8 cellular contexts compared by ENCODE assay signal in genomic region chr15:61835476-61836106, GRCh38.
DNase-seq lines count a peak whose midpoint lies in the region; ATAC-seq and TF ChIP-seq lines count a peak whose summit lies in the region.

No MANE protein-coding gene starts in this region.

- H3K4me3 ChIP-seq in lower lobe of right lung = no peak overlapping the region

- DNase-seq in A172 (ENCODE audit: low spot score) = peak; percentile 35
- peak; percentile 67 for DNase-seq in GM13977 (ENCODE audit: low spot score)
- DNase-seq in NCI-H2227 treated with DMSO at 0.1 percent for 48 hours (lab: John Stamatoyannopoulos, UW) = peak; percentile 44
- DNase-seq in activated CD4-positive, alpha-beta T cell treated with anti-CD3 and anti-CD28 coated beads for 48 hours = peak; percentile 65
- peak; percentile 52 for DNase-seq in dedifferentiated amniotic fluid mesenchymal stem cell (ENCODE audit: extremely low spot score)
- peak; percentile 62 for DNase-seq in lower lobe of right lung
- peak; percentile 27 for DNase-seq in stimulated activated CD8-positive, alpha-beta memory T cell treated with anti-CD3 and anti-CD28 coated beads, Interleukin-12 subunit alpha, Interleukin-12 subunit beta, amount 100 ng/mL, for 1 hour (ENCODE audit: low read depth)

- in situ Hi-C loops in GM13977 (cut with MboI; ENCODE audit: low pct_unique_long_range_greater_than_20kb, low sequenced_read_pairs, unreplicated experiment) = loop anchor here (10.0 to 25.0 kb wide), 2 partner anchors 671 to 1248 kb away; no protein-coding TSS in a partner anchor

- H3K36me3 ChIP-seq in lower lobe of right lung = no peaks in the 10 kb centered on the region

- ATAC-seq in lower lobe of right lung = peak; percentile 74 to 77
- no peak for ATAC-seq in HG03039 (IDR thresholded peaks at IDR 0.05; ENCODE audit: unreplicated experiment)

- no peaks in the 10 kb centered on the region for H3K9me3 ChIP-seq in lower lobe of right lung

- H3K4me1 ChIP-seq in lower lobe of right lung = peaks cover 6% of the 10 kb centered on the region

- peak; percentile 95 for TF ChIP-seq CTCF in GM13977 (IDR thresholded peaks at IDR 0.05; ENCODE audit: extremely low read depth, insufficient read depth, missing control alignments)
- TF ChIP-seq CTCF in lower lobe of right lung (IDR thresholded peaks at IDR 0.05) = peak; percentile 95

- intact Hi-C loops in lower lobe of right lung (cut with DNase I) = no loop called here

- H3K27ac ChIP-seq in lower lobe of right lung = no peak overlapping the region

- peaks cover 10% of the 10 kb centered on the region for H3K27me3 ChIP-seq in lower lobe of right lung (ENCODE audit: low read depth)
